In genomic region chr2:207944334-207944733, GRCh38 we compare ENCODE assay signal across 20 cellular contexts.
DNase-seq lines count a peak whose midpoint lies in the region; ATAC-seq, FAIRE-seq and TF ChIP-seq lines count a peak whose summit lies in the region.
"Had no signal": no experiment of that assay in that cellular context is flagged by ENCODE, and none has a peak within 500 bp of the region (broad histone marks: within the 10 kb centered on the region; RNA-seq: fewer than 3 reads in every experiment).

No MANE protein-coding gene starts in this region.

- no peak for TF ChIP-seq EP300 in HepG2 (IDR thresholded peaks at IDR 0.05; ENCODE audit: low read depth in 2 of 2, low read length in 2 of 2)
- TF ChIP-seq EP300 in HepG2 (CRISPR knock-in tag; IDR thresholded peaks at IDR 0.05; ENCODE audit: borderline replicate concordance): no peak
- no peak for TF ChIP-seq EP300 in K562 (IDR thresholded peaks at IDR 0.05; ENCODE audit: low read length)

- no peaks in the 10 kb centered on the region for H3K27me3 ChIP-seq in HepG2 (ENCODE audit: control insufficient read depth in 1 of 2, insufficient read depth in 2 of 2, low read length in 2 of 2)
- no peaks in the 10 kb centered on the region for H3K27me3 ChIP-seq in right lobe of liver
- no peaks in the 10 kb centered on the region for H3K27me3 ChIP-seq in K562 (ENCODE audit: control insufficient read depth in 2 of 2, insufficient read depth in 2 of 2, low read length in 2 of 2)
- H3K27me3 ChIP-seq: BLaER1 treated with 17β-estradiol and CSF1 and Interleukin-3, amounts not matched to agents 10 nM and 100 nM had no signal

- DNase-seq in HepG2 (ENCODE audit: low spot score): no peak
- no peak for DNase-seq in right lobe of liver
- no peak for DNase-seq in K562 (ENCODE audit: extremely low read depth in 1 of 4, low spot score in 3 of 4)
- no peak for DNase-seq in Right ventricle myocardium superior
- no peak for DNase-seq in KG1 (lab: John Stamatoyannopoulos, UW)
- DNase-seq: AML-193; Caco-2; Calu3; CD4-positive, alpha-beta T cell; CD8-positive, alpha-beta T cell; DMS79 treated with DMSO at 0.1 percent for 48 hours; GF-D8 had no signal

- H3K79me2 ChIP-seq in HepG2 (ENCODE audit: insufficient read depth, low read length): no peaks in the 10 kb centered on the region
- no peaks in the 10 kb centered on the region for H3K79me2 ChIP-seq in K562 (ENCODE audit: control insufficient read depth, insufficient read depth, low read length)

- H2AFZ ChIP-seq in HepG2 (ENCODE audit: low read length): no peak overlapping the region
- no peak overlapping the region for H2AFZ ChIP-seq in K562 (ENCODE audit: low read depth, low read length)

- no peak overlapping the region for H3K4me2 ChIP-seq in HepG2 (ENCODE audit: low read depth, low read length)
- no peak overlapping the region for H3K4me2 ChIP-seq in K562 (ENCODE audit: insufficient read depth, low read length)
- H3K4me2 ChIP-seq: A549; BLaER1 treated with 17β-estradiol and CSF1 and Interleukin-3, amounts not matched to agents 10 nM and 100 nM had no signal

- 90% methylated on average over 6 of the region's 6 CpGs for WGBS in HepG2 (ENCODE audit: low lambda C conversion rate)
- WGBS in right lobe of liver (ENCODE audit: insufficient coverage, low coverage, low lambda C conversion rate, missing lambda C conversion rate): 68% methylated on average over 5 of the region's 6 CpGs
- 28% methylated on average over 6 of the region's 6 CpGs for WGBS in K562 (ENCODE audit: insufficient coverage, low coverage, missing lambda C conversion rate)

- TF ChIP-seq POLR2A in HepG2 (IDR thresholded peaks at IDR 0.05; ENCODE audit: insufficient read depth in 1 of 2, low read depth in 2 of 2, low read length in 2 of 2): no peak
- no peak for TF ChIP-seq POLR2A in right lobe of liver (IDR thresholded peaks at IDR 0.05)
- no peak for TF ChIP-seq POLR2A in K562 (conservative IDR thresholded peaks at IDR 0.05)

- H3K4me1 ChIP-seq in HepG2 (ENCODE audit: insufficient read depth, low read length) (peaks cover 11% of the 10 kb centered on the region), right lobe of liver (no peaks in the 10 kb centered on the region), K562 (replicated peaks in 1 of 2; ENCODE audit: control insufficient read depth in 2 of 2, insufficient read depth in 2 of 2, low read length in 2 of 2) (no peaks in the 10 kb centered on the region)
- H3K4me1 ChIP-seq: BLaER1 treated with 17β-estradiol and CSF1 and Interleukin-3, amounts not matched to agents 10 nM and 100 nM had no signal

- in situ Hi-C loops in HepG2 (cut with HindIII; ENCODE audit: extremely low pct_ligation_motif_present, low pct_unique_long_range_greater_than_20kb): no loop called here
- in situ Hi-C loops in K562 (cut with MboI): no loop called here

- H3K4me3 ChIP-seq in HepG2 (replicated peaks in 1 of 3; ENCODE audit: insufficient read depth in 1 of 3, low read depth in 2 of 3, low read length in 3 of 3) (no peak overlapping the region), right lobe of liver (no peak overlapping the region), K562 (no peak overlapping the region)
- H3K4me3 ChIP-seq: A549; BLaER1 treated with 17β-estradiol and CSF1 and Interleukin-3, amounts not matched to agents 10 nM and 100 nM had no signal

- H3K9ac ChIP-seq in HepG2 (ENCODE audit: insufficient read depth, low read depth, low read length) (no peak overlapping the region), K562 (ENCODE audit: insufficient read depth in 1 of 2, low read depth in 2 of 2, low read length in 2 of 2) (no peak overlapping the region)
- H3K9ac ChIP-seq: BLaER1 treated with 17β-estradiol and CSF1 and Interleukin-3, amounts not matched to agents 10 nM and 100 nM had no signal

- FAIRE-seq in HepG2 (lab: Jason Lieb, UNC) (no peak), K562 (lab: Jason Lieb, UNC) (no peak)
- FAIRE-seq: A549, D721Med, G401.6, GM12891, GM19239 had no signal

- no peaks in the 10 kb centered on the region for H3K9me1 ChIP-seq in K562 (ENCODE audit: control insufficient read depth, insufficient read depth, low read length)

- no peak for TF ChIP-seq RAD21 in HepG2 (CRISPR knock-in tag; IDR thresholded peaks at IDR 0.05)
- TF ChIP-seq RAD21 in K562 (CRISPR knock-in tag; conservative IDR thresholded peaks at IDR 0.05 in 1 of 2, IDR thresholded peaks at IDR 0.05 in 1 of 2): no peak

- intact Hi-C loops in HepG2 (cut with micrococcal nuclease; ENCODE audit: unreplicated experiment): no loop called here
- intact Hi-C loops in right lobe of liver (cut with DNase I): no loop called here
- intact Hi-C loops in K562 (cut with micrococcal nuclease): no loop called here
- intact Hi-C loops in Right ventricle myocardium superior (cut with DNase I): no loop called here

- H3K27ac ChIP-seq in HepG2 (ENCODE audit: extremely low read length, insufficient read depth, low read length) (no peak overlapping the region), right lobe of liver (no peak overlapping the region), K562 (ENCODE audit: extremely low read depth, low read depth, low read length) (no peak overlapping the region)
- H3K27ac ChIP-seq: 22Rv1; A549; BLaER1 treated with 17β-estradiol and CSF1 and Interleukin-3, amounts not matched to agents 10 nM and 100 nM; C4-2B had no signal

- H3K9me3 ChIP-seq in HepG2 (ENCODE audit: low read length) (no peaks in the 10 kb centered on the region), right lobe of liver (no peaks in the 10 kb centered on the region), K562 (replicated peaks; ENCODE audit: control insufficient read depth, insufficient read depth, low read depth, low read length) (no peaks in the 10 kb centered on the region)
- H3K9me3 ChIP-seq: A549; BLaER1 treated with 17β-estradiol and CSF1 and Interleukin-3, amounts not matched to agents 10 nM and 100 nM; Caco-2 had no signal

- POLR2A ChIA-PET in HepG2 (lab: Yijun Ruan, JAX): no interaction called here
- POLR2A ChIA-PET in K562 (lab: Yijun Ruan, JAX): interaction anchor here (0.9 kb wide), 1 partner anchor 8 kb away, joined by 3 read pairs; no protein-coding TSS in a partner anchor

- TF ChIP-seq CTCF in HepG2 (CRISPR knock-in tag; IDR thresholded peaks at IDR 0.05): no peak
- no peak for TF ChIP-seq CTCF in right lobe of liver (IDR thresholded peaks at IDR 0.05)
- no peak for TF ChIP-seq CTCF in K562 (IDR thresholded peaks at IDR 0.05 in 2 of 3, conservative IDR thresholded peaks at IDR 0.05 in 1 of 3; ENCODE audit: insufficient read depth in 2 of 3, low read depth in 1 of 3, low read length in 3 of 3)

- ATAC-seq in HepG2 (no peak), right lobe of liver (no peak), K562 (no peak), Right ventricle myocardium superior (ENCODE audit: poor library complexity) (no peak)
- ATAC-seq: A549; CD8-positive, alpha-beta T cell had no signal

- H4K20me1 ChIP-seq in HepG2 (ENCODE audit: insufficient read depth, low read length): no peaks in the 10 kb centered on the region
- H4K20me1 ChIP-seq in K562 (replicated peaks; ENCODE audit: control insufficient read depth, insufficient read depth, low read length): no peaks in the 10 kb centered on the region
- H4K20me1 ChIP-seq: BLaER1 treated with 17β-estradiol and CSF1 and Interleukin-3, amounts not matched to agents 10 nM and 100 nM had no signal

- H3K36me3 ChIP-seq in HepG2 (replicated peaks in 1 of 2; ENCODE audit: control insufficient read depth in 1 of 2, insufficient read depth in 2 of 2, low read length in 2 of 2) (peaks cover 0 to 4% of the 10 kb centered on the region in 2 experiments; a peak in 1 of 5 replicates), right lobe of liver (peaks cover 0 to 2% (median 0%) of the 10 kb centered on the region in 4 donors), K562 (ENCODE audit: control insufficient read depth, insufficient read depth, low read length) (no peaks in the 10 kb centered on the region)

- CTCF ChIA-PET in HepG2 (lab: Yijun Ruan, JAX; ENCODE audit: low intra/inter-chr PET ratio, low total read pairs): no interaction called here
- CTCF ChIA-PET in K562 (lab: Yijun Ruan, JAX; ENCODE audit: low intra/inter-chr PET ratio): no interaction called here

- no TSS peak for BruUV-seq in HepG2 (replicated peaks; lab: Mats Ljungman, UMichigan)
- BruUV-seq in K562 (replicated peaks; lab: Mats Ljungman, UMichigan): no TSS peak

TF ChIP-seq in HepG2, 621 proteins besides CTCF, POLR2A, EP300 and RAD21:
- TF ChIP-seq CEBPB (IDR thresholded peaks at IDR 0.05; ENCODE audit: borderline replicate concordance, low read depth, low read length): peak; percentile 72; the same call in 1 of the 2 replicates
- TF ChIP-seq ZNF605 (CRISPR knock-in tag; IDR thresholded peaks at IDR 0.05): no peak
- no peak for TF ChIP-seq HNRNPUL1 (IDR thresholded peaks at IDR 0.05; ENCODE audit: low read depth, low read length)

TF ChIP-seq in K562, 482 proteins besides CTCF, POLR2A, EP300 and RAD21:
- TF ChIP-seq PCBP2 (IDR thresholded peaks at IDR 0.05; ENCODE audit: low read depth, low read length, poor library complexity, severe bottlenecking): no peak
- TF ChIP-seq CEBPG (CRISPR knock-in tag; IDR thresholded peaks at IDR 0.05): no peak
- TF ChIP-seq CEBPG (tag; conservative IDR thresholded peaks at IDR 0.05 in 1 of 2, IDR thresholded peaks at IDR 0.05 in 1 of 2): peak; percentile 16 to 52; a peak in 2 of 4 replicates
- TF ChIP-seq ZNF408 (CRISPR knock-in tag; IDR thresholded peaks at IDR 0.05; ENCODE audit: low read depth): no peak
- TF ChIP-seq MEF2A (IDR thresholded peaks at IDR 0.05; ENCODE audit: control insufficient read depth, low read depth, low read length): no peak
- TF ChIP-seq ERF (CRISPR knock-in tag; IDR thresholded peaks at IDR 0.05): no peak
- peak; percentile 48; the same call in 1 of the 2 replicates for TF ChIP-seq CEBPB (tag; IDR thresholded peaks at IDR 0.05)

Comparison
In these comparisons a context has a peak if more than half of its experiments do, and no peak if none do; other contexts are left out.
1. Of the 241 proteins assayed by ChIP-seq in both HepG2 and K562: peak only in HepG2: none; only in K562: CEBPG; in both: CEBPB; in neither: 239.